Comparison of ENCODE assay signal across 19 cellular contexts in genomic region chr1:230159580-230159979, GRCh38.
DNase-seq lines count a peak whose midpoint lies in the region; ATAC-seq and TF ChIP-seq lines count a peak whose summit lies in the region.
"Had no signal": no experiment of that assay in that cellular context is flagged by ENCODE, and none has a peak within 500 bp of the region (broad histone marks: within the 10 kb centered on the region; RNA-seq: fewer than 3 reads in every experiment).

No MANE protein-coding gene starts in this region.

- peaks cover 39% of the 10 kb centered on the region for H3K4me1 Mint-ChIP-seq in progenitor cell of endocrine pancreas (ENCODE audit: low read depth)
- peaks cover 40% of the 10 kb centered on the region for H3K4me1 Mint-ChIP-seq in CD4-positive, alpha-beta T cell (ENCODE audit: low read depth)

- DNase-seq in PC-9, result no peak
- DNase-seq in islet precursor cell, result peak; percentile 23
- no peak for DNase-seq in progenitor cell of endocrine pancreas (ENCODE audit: low spot score, unreplicated experiment)
- DNase-seq in GM23248, result no peak
- no peak for DNase-seq in heart right ventricle
- DNase-seq in CD4-positive, alpha-beta T cell, result no peak
- DNase-seq in Right ventricle myocardium inferior (ENCODE audit: missing footprints), result no peak
- DNase-seq: ACHN; activated CD4-positive, alpha-beta T cell treated with anti-CD3 and anti-CD28 coated beads for 1 hour; activated naive CD4-positive, alpha-beta T cell treated with anti-CD3 and anti-CD28 coated beads, Interleukin-2, amount 50 U/mL, for 16 hours; activated T-cell treated with anti-CD3 and anti-CD28 coated beads, Interleukin-2, amount 50 U/mL, for 48 hours; aorta; CD4-positive, CD25-positive, alpha-beta regulatory T cell; effector memory CD8-positive, alpha-beta T cell; left cardiac atrium; midbrain; NCI-H524 treated with DMSO at 0.1 percent for 48 hours; substantia nigra had no signal

- peaks cover 17% of the 10 kb centered on the region for H3K4me1 ChIP-seq in PC-9 (replicated peaks; ENCODE audit: insufficient read depth)
- H3K4me1 ChIP-seq in GM23248 (ENCODE audit: insufficient read depth), result peaks cover 24% of the 10 kb centered on the region
- H3K4me1 ChIP-seq in heart right ventricle, result peaks cover 12 to 71% (median 47%) of the 10 kb centered on the region in 9 donors

- TF ChIP-seq CTCF in C4-2B (conservative IDR thresholded peaks at IDR 0.05), result no peak
- TF ChIP-seq CTCF in PC-9 (conservative IDR thresholded peaks at IDR 0.05), result no peak
- no peak for TF ChIP-seq CTCF in progenitor cell of endocrine pancreas (IDR thresholded peaks at IDR 0.05; ENCODE audit: unreplicated experiment)
- TF ChIP-seq CTCF in heart right ventricle (IDR thresholded peaks at IDR 0.05), result no peak
- TF ChIP-seq CTCF in CD4-positive, alpha-beta T cell (IDR thresholded peaks at IDR 0.05), result no peak

- BruUV-seq in PC-9 (replicated peaks; lab: Mats Ljungman, UMichigan), result no TSS peak

- no peaks in the 10 kb centered on the region for H3K27me3 ChIP-seq in PC-9 (ENCODE audit: insufficient read depth, low read depth)
- no peaks in the 10 kb centered on the region for H3K27me3 ChIP-seq in GM23248 (replicated peaks; ENCODE audit: insufficient read depth)
- H3K27me3 ChIP-seq in heart right ventricle, result no peaks in the 10 kb centered on the region
- H3K27me3 ChIP-seq in CD4-positive, alpha-beta T cell (ENCODE audit: control insufficient read depth, insufficient read depth, low read length), result no peaks in the 10 kb centered on the region

- H3K36me3 Mint-ChIP-seq in progenitor cell of endocrine pancreas (ENCODE audit: insufficient read depth), result no peaks in the 10 kb centered on the region
- no peaks in the 10 kb centered on the region for H3K36me3 Mint-ChIP-seq in CD4-positive, alpha-beta T cell (ENCODE audit: low read depth)

- no peaks in the 10 kb centered on the region for H3K9me3 Mint-ChIP-seq in progenitor cell of endocrine pancreas (ENCODE audit: low read depth)
- no peaks in the 10 kb centered on the region for H3K9me3 Mint-ChIP-seq in CD4-positive, alpha-beta T cell
- H3K9me3 Mint-ChIP-seq: CD4-positive, CD25-positive, alpha-beta regulatory T cell; effector memory CD8-positive, alpha-beta T cell had no signal

- intact Hi-C loops in PC-9 (cut with micrococcal nuclease; ENCODE audit: unreplicated experiment) (no loop called here), heart right ventricle (cut with DNase I) (loop anchor here in 1 of 10 donors (10.0 kb wide), 1 partner anchor 55 kb away; no protein-coding TSS in a partner anchor), Right ventricle myocardium inferior (cut with DNase I) (no loop called here)
- intact Hi-C loops in CD4-positive, alpha-beta T cell (cut with DNase I, micrococcal nuclease), result no loop called here

- H3K9me3 ChIP-seq in PC-9 (ENCODE audit: insufficient read depth, low read depth), result no peaks in the 10 kb centered on the region
- no peaks in the 10 kb centered on the region for H3K9me3 ChIP-seq in GM23248 (ENCODE audit: low read depth)
- H3K9me3 ChIP-seq in heart right ventricle, result peaks cover 0 to 9% (median 0%) of the 10 kb centered on the region in 11 donors
- no peaks in the 10 kb centered on the region for H3K9me3 ChIP-seq in CD4-positive, alpha-beta T cell (ENCODE audit: control insufficient read depth, low read length)

- CTCF ChIA-PET in PC-9 (lab: Charles Lee), result no interaction called here
- CTCF ChIA-PET in CD4-positive, alpha-beta T cell (lab: Charles Lee), result no interaction called here

- ATAC-seq in heart right ventricle (no peak), Right ventricle myocardium inferior (no peak)
- no peak for ATAC-seq in CD4-positive, alpha-beta T cell (ENCODE audit: poor library complexity)
- ATAC-seq: effector memory CD8-positive, alpha-beta T cell had no signal

- H3K27ac Mint-ChIP-seq in progenitor cell of endocrine pancreas, result peak overlapping the region; percentile 95
- H3K27ac Mint-ChIP-seq in CD4-positive, alpha-beta T cell, result no peak overlapping the region

- H3F3A ChIP-seq in PC-9 (ENCODE audit: insufficient read depth, low read depth) (no peaks in the 10 kb centered on the region), GM23248 (ENCODE audit: insufficient read depth) (peaks cover 25% of the 10 kb centered on the region)

- H3K36me3 ChIP-seq in PC-9 (ENCODE audit: low read depth), result no peaks in the 10 kb centered on the region
- H3K36me3 ChIP-seq in GM23248 (ENCODE audit: low read depth), result no peaks in the 10 kb centered on the region
- no peaks in the 10 kb centered on the region for H3K36me3 ChIP-seq in heart right ventricle

- H3K9me2 ChIP-seq in PC-9 (ENCODE audit: insufficient read depth), result no peaks in the 10 kb centered on the region
- no peaks in the 10 kb centered on the region for H3K9me2 ChIP-seq in GM23248 (ENCODE audit: insufficient read depth)

- WGBS in GM23248 (ENCODE audit: low coverage in 1 of 2, low lambda C conversion rate in 2 of 2, missing lambda C conversion rate in 2 of 2), 2 experiments, result 91 to 98% methylated on average over 6 of the region's 6 CpGs
- 95% methylated on average over 6 of the region's 6 CpGs for WGBS in heart right ventricle, 2 donors

- H3K79me2 ChIP-seq in PC-9 (ENCODE audit: low read depth) (peaks cover 12% of the 10 kb centered on the region; the same call in 1 of the 2 replicates), GM23248 (ENCODE audit: insufficient read depth) (peaks cover 97% of the 10 kb centered on the region)

- no peak overlapping the region for H3K4me2 ChIP-seq in PC-9
- H3K4me2 ChIP-seq in GM23248 (ENCODE audit: unreplicated experiment), result no peak overlapping the region

- in situ Hi-C loops in GM23248 (cut with MboI), result no loop called here

- no peak overlapping the region for H3K4me3 ChIP-seq in PC-9
- H3K4me3 ChIP-seq in GM23248, result no peak overlapping the region
- no peak overlapping the region for H3K4me3 ChIP-seq in heart right ventricle

- peak overlapping the region; percentile 17 for H3K4me3 Mint-ChIP-seq in progenitor cell of endocrine pancreas (ENCODE audit: low read depth)
- H3K4me3 Mint-ChIP-seq in CD4-positive, alpha-beta T cell, result no peak overlapping the region
- H3K4me3 Mint-ChIP-seq: CD4-positive, CD25-positive, alpha-beta regulatory T cell; effector memory CD8-positive, alpha-beta T cell had no signal

- H3K9ac ChIP-seq in GM23248, result no peak overlapping the region

- H3K27ac ChIP-seq in C4-2B (peak overlapping the region; percentile 9; the same call in 1 of the 2 replicates), PC-9 (peak overlapping the region; percentile 20), GM23248 (no peak overlapping the region), heart right ventricle (no peak overlapping the region)
- H3K27ac ChIP-seq in CD4-positive, alpha-beta T cell (ENCODE audit: low read depth, low read length), result no peak overlapping the region

- H4K20me1 ChIP-seq in PC-9 (ENCODE audit: insufficient read depth) (no peaks in the 10 kb centered on the region), GM23248 (ENCODE audit: insufficient read depth) (no peaks in the 10 kb centered on the region; the same call in 1 of the 2 replicates)

- POLR2A ChIA-PET in PC-9 (lab: Charles Lee; ENCODE audit: unreplicated experiment), result no interaction called here
- POLR2A ChIA-PET in CD4-positive, alpha-beta T cell (lab: Charles Lee), result interaction anchor here (0.6 kb wide), 1 partner anchor 20 kb away, joined by 3 read pairs; no protein-coding TSS in a partner anchor

- H2AFZ ChIP-seq in PC-9 (no peak overlapping the region), GM23248 (no peak overlapping the region)

- no peaks in the 10 kb centered on the region for H3K27me3 Mint-ChIP-seq in progenitor cell of endocrine pancreas
- H3K27me3 Mint-ChIP-seq in CD4-positive, alpha-beta T cell, result no peaks in the 10 kb centered on the region
- H3K27me3 Mint-ChIP-seq: CD4-positive, CD25-positive, alpha-beta regulatory T cell; effector memory CD8-positive, alpha-beta T cell had no signal

Comparison
In these comparisons a context has a peak if more than half of its experiments do, and no peak if none do; other contexts are left out.
1. H3K27ac ChIP-seq: peak in C4-2B (single experiment) and PC-9 (single experiment); none in GM23248 (single experiment), heart right ventricle (0 of 10) and CD4-positive, alpha-beta T cell (single experiment).